Comparison of ENCODE assay signal across 9 cellular contexts in genomic region chr2:58042486-58042970, GRCh38. TPM values are rescaled to one million over a fixed set of nuclear protein-coding genes. Genes with fewer than 3 reads are reported as not detected.
DNase-seq lines count a peak whose midpoint lies in the region; ATAC-seq, FAIRE-seq and TF ChIP-seq lines count a peak whose summit lies in the region.
"Had no signal": no experiment of that assay in that cellular context is flagged by ENCODE, and none has a peak within 500 bp of the region (broad histone marks: within the 10 kb centered on the region; RNA-seq: fewer than 3 reads in every experiment).

No MANE protein-coding gene starts in this region.

- peak overlapping the region; percentile 45 for H3K4me3 Mint-ChIP-seq in activated naive CD4-positive, alpha-beta T cell treated with anti-CD3 and anti-CD28 coated beads, Interleukin-2, amount 50 U/mL, for 24 hours
- H3K4me3 Mint-ChIP-seq in stimulated activated effector memory CD8-positive, alpha-beta T cell treated with anti-CD3 and anti-CD28 coated beads, Interleukin-12 subunit alpha, Interleukin-12 subunit beta, amount 100 ng/mL, for 72 hours = no peak overlapping the region
- no peak overlapping the region for H3K4me3 Mint-ChIP-seq in CD4-positive, alpha-beta T cell

- H3K27me3 ChIP-seq in CD4-positive, alpha-beta T cell (ENCODE audit: control insufficient read depth, insufficient read depth, low read length) = no peaks in the 10 kb centered on the region

- FAIRE-seq in kidney (lab: Jason Lieb, UNC) = no peak

- CTCF ChIA-PET in CD4-positive, alpha-beta T cell (lab: Charles Lee) = no interaction called here

- no peaks in the 10 kb centered on the region for H3K27me3 Mint-ChIP-seq in activated naive CD4-positive, alpha-beta T cell treated with anti-CD3 and anti-CD28 coated beads, Interleukin-2, amount 50 U/mL, for 24 hours
- no peaks in the 10 kb centered on the region for H3K27me3 Mint-ChIP-seq in CD4-positive, alpha-beta T cell

- no peak for TF ChIP-seq CTCF in cardiac fibroblast (IDR thresholded peaks at IDR 0.05; ENCODE audit: low read depth, low read length)
- TF ChIP-seq CTCF in CD4-positive, alpha-beta T cell (IDR thresholded peaks at IDR 0.05) = no peak
- no peak for TF ChIP-seq CTCF in kidney (IDR thresholded peaks at IDR 0.05; ENCODE audit: borderline replicate concordance, extremely low read depth, insufficient read depth)

- no peak overlapping the region for H3K9ac ChIP-seq in kidney (ENCODE audit: low read length in 2 of 2)

- no peaks in the 10 kb centered on the region for H3K9me3 ChIP-seq in CD4-positive, alpha-beta T cell (ENCODE audit: control insufficient read depth, low read length)
- H3K9me3 ChIP-seq in kidney (ENCODE audit: control insufficient read depth in 1 of 2, low read length in 2 of 2) = no peaks in the 10 kb centered on the region

- H3K4me1 ChIP-seq in kidney (ENCODE audit: control insufficient read depth in 1 of 2, insufficient read depth in 1 of 2, low read depth in 1 of 2, low read length in 2 of 2) = peaks cover 3 to 5% of the 10 kb centered on the region in 2 donors

- H3K4me3 ChIP-seq in cardiac fibroblast (replicated peaks in 1 of 2; ENCODE audit: low read depth in 2 of 2, low read length in 2 of 2) (no peak overlapping the region), kidney (ENCODE audit: low read length in 2 of 2) (no peak overlapping the region)
- H3K4me3 ChIP-seq: coronary artery had no signal

- no peak overlapping the region for H3K27ac ChIP-seq in CD4-positive, alpha-beta T cell (ENCODE audit: low read depth, low read length)
- no peak overlapping the region for H3K27ac ChIP-seq in kidney (ENCODE audit: low read depth in 2 of 2, low read length in 2 of 2)
- H3K27ac ChIP-seq: coronary artery had no signal

- DNase-seq in activated naive CD4-positive, alpha-beta T cell treated with Interleukin-2 at 50 U/mL for 16 hours = no peak
- DNase-seq in NCI-H345 (lab: John Stamatoyannopoulos, UW) (peak; percentile 82), cardiac fibroblast (ENCODE audit: low read depth in 2 of 2) (peak; percentile 84 to 95), kidney (no peak)
- no peak for DNase-seq in stimulated activated effector memory CD8-positive, alpha-beta T cell treated with anti-CD3 and anti-CD28 coated beads, Interleukin-12 subunit alpha, Interleukin-12 subunit beta, amount 100 ng/mL, for 72 hours (ENCODE audit: low spot score in 2 of 2)
- DNase-seq in CD4-positive, alpha-beta T cell = no peak

- peaks cover 13% of the 10 kb centered on the region for H3K36me3 Mint-ChIP-seq in activated naive CD4-positive, alpha-beta T cell treated with anti-CD3 and anti-CD28 coated beads, Interleukin-2, amount 50 U/mL, for 24 hours
- peaks cover 14% of the 10 kb centered on the region for H3K36me3 Mint-ChIP-seq in stimulated activated effector memory CD8-positive, alpha-beta T cell treated with anti-CD3 and anti-CD28 coated beads, Interleukin-12 subunit alpha, Interleukin-12 subunit beta, amount 100 ng/mL, for 72 hours
- H3K36me3 Mint-ChIP-seq in CD4-positive, alpha-beta T cell (ENCODE audit: low read depth) = peaks cover 12% of the 10 kb centered on the region

- intact Hi-C loops in CD4-positive, alpha-beta T cell (cut with DNase I, micrococcal nuclease) = no loop called here
- intact Hi-C loops in kidney (cut with DNase I) = no loop called here

- no peak for ATAC-seq in stimulated activated effector memory CD8-positive, alpha-beta T cell treated with anti-CD3 and anti-CD28 coated beads, Interleukin-12 subunit alpha, Interleukin-12 subunit beta, amount 100 ng/mL, for 72 hours
- no peak for ATAC-seq in CD4-positive, alpha-beta T cell (ENCODE audit: poor library complexity)
- no peak for ATAC-seq in GM18870 (IDR thresholded peaks at IDR 0.05; ENCODE audit: unreplicated experiment)

- H3K36me3 ChIP-seq in kidney (ENCODE audit: control insufficient read depth in 1 of 2, insufficient read depth in 2 of 2, low read length in 2 of 2) = no peaks in the 10 kb centered on the region

- POLR2A ChIA-PET in CD4-positive, alpha-beta T cell (lab: Charles Lee) = no interaction called here

- no peaks in the 10 kb centered on the region for H3K9me3 Mint-ChIP-seq in activated naive CD4-positive, alpha-beta T cell treated with anti-CD3 and anti-CD28 coated beads, Interleukin-2, amount 50 U/mL, for 24 hours
- H3K9me3 Mint-ChIP-seq in stimulated activated effector memory CD8-positive, alpha-beta T cell treated with anti-CD3 and anti-CD28 coated beads, Interleukin-12 subunit alpha, Interleukin-12 subunit beta, amount 100 ng/mL, for 72 hours = no peaks in the 10 kb centered on the region
- no peaks in the 10 kb centered on the region for H3K9me3 Mint-ChIP-seq in CD4-positive, alpha-beta T cell

- peak overlapping the region; percentile 88 for H3K27ac Mint-ChIP-seq in activated naive CD4-positive, alpha-beta T cell treated with anti-CD3 and anti-CD28 coated beads, Interleukin-2, amount 50 U/mL, for 24 hours
- H3K27ac Mint-ChIP-seq in stimulated activated effector memory CD8-positive, alpha-beta T cell treated with anti-CD3 and anti-CD28 coated beads, Interleukin-12 subunit alpha, Interleukin-12 subunit beta, amount 100 ng/mL, for 72 hours = peak overlapping the region; percentile 15
- H3K27ac Mint-ChIP-seq in CD4-positive, alpha-beta T cell = no peak overlapping the region

- peaks cover 34% of the 10 kb centered on the region for H3K4me1 Mint-ChIP-seq in activated naive CD4-positive, alpha-beta T cell treated with anti-CD3 and anti-CD28 coated beads, Interleukin-2, amount 50 U/mL, for 24 hours
- H3K4me1 Mint-ChIP-seq in stimulated activated effector memory CD8-positive, alpha-beta T cell treated with anti-CD3 and anti-CD28 coated beads, Interleukin-12 subunit alpha, Interleukin-12 subunit beta, amount 100 ng/mL, for 72 hours = peaks cover 30% of the 10 kb centered on the region
- peaks cover 36% of the 10 kb centered on the region for H3K4me1 Mint-ChIP-seq in CD4-positive, alpha-beta T cell (ENCODE audit: low read depth)

RNA-seq across cellular contexts. Expression of gene VRK2, which starts 4.1 kb away (rescaled TPM):
- 10 to 100 TPM; 11.1 to 11.5 TPM for total RNA-seq in CD4-positive, alpha-beta T cell
- total RNA-seq in kidney = 26.5 TPM
- polyA plus RNA-seq in kidney (ENCODE audit: insufficient read depth, low read depth, low replicate concordance) = 7.2 TPM

Comparison
In these comparisons a context has a peak if more than half of its experiments do, and no peak if none do; other contexts are left out.
1. DNase-seq: peak in NCI-H345 (single experiment) and cardiac fibroblast (2 of 2); none in activated naive CD4-positive, alpha-beta T cell treated with Interleukin-2 at 50 U/mL for 16 hours (single experiment), stimulated activated effector memory CD8-positive, alpha-beta T cell treated with anti-CD3 and anti-CD28 coated beads, Interleukin-12 subunit alpha, Interleukin-12 subunit beta, amount 100 ng/mL, for 72 hours (0 of 2), CD4-positive, alpha-beta T cell (0 of 10) and kidney (single experiment).